ENCODE assay signal across 17 cellular contexts in genomic region chr1:84749427-84749826, GRCh38.
"Had no signal": no experiment of that assay in that cellular context is flagged by ENCODE, and none has a peak within 500 bp of the region (broad histone marks: within the 10 kb centered on the region; RNA-seq: fewer than 3 reads in every experiment).

No MANE protein-coding gene starts in this region.

- ATAC-seq: activated CD8-positive, alpha-beta T cell treated with anti-CD3 and anti-CD28 coated beads, Interleukin-2, amount 10 ng/mL, durations not matched to agents 7 days and 5 days; left lobe of liver had no signal

- H3K36me3 ChIP-seq: WERI-Rb-1 had no signal

- H3K27ac ChIP-seq: WERI-Rb-1 had no signal

- H3K9me3 Mint-ChIP-seq: activated naive CD4-positive, alpha-beta T cell treated with anti-CD3 and anti-CD28 coated beads, Interleukin-2, amount 50 U/mL, for 24 hours; activated T-cell treated with anti-CD3 and anti-CD28 coated beads, Interleukin-2, amount 50 U/mL, for 24 hours; dendritic cell treated with granulocyte-macrophage colony-stimulating factor and Interleukin-4, amounts not matched to agents 40 ng/mL and 50 ng/mL, for 4 days; nephron; T-helper 1 cell treated with Interleukin-12 subunit alpha and Interleukin-12 subunit beta and Interleukin-4 antibody, amounts not matched to agents 30 μg/mL and 1 μg/mL, for 36 hours had no signal

- DNase-seq: activated CD4-positive, alpha-beta T cell treated with anti-CD3 and anti-CD28 coated beads for 1 hour; activated CD8-positive, alpha-beta T cell treated with anti-CD3 and anti-CD28 coated beads, Interleukin-2, amount 10 ng/mL, durations not matched to agents 7 days and 5 days; activated effector memory CD4-positive, alpha-beta T cell treated with anti-CD3 and anti-CD28 coated beads, Interleukin-2, amount 50 U/mL, for 16 hours; activated T-cell treated with anti-CD3 and anti-CD28 coated beads, Interleukin-2, amount 50 U/mL, for 24 hours; effector CD8-positive, alpha-beta T cell; hypothalamus; kidney; midbrain; nucleus accumbens; posterior cingulate gyrus; stimulated activated naive CD4-positive, alpha-beta T cell; WERI-Rb-1 had no signal

- H3K4me3 Mint-ChIP-seq: activated CD8-positive, alpha-beta T cell treated with anti-CD3 and anti-CD28 coated beads, Interleukin-2, amount 10 ng/mL, durations not matched to agents 7 days and 5 days; activated naive CD4-positive, alpha-beta T cell treated with anti-CD3 and anti-CD28 coated beads, Interleukin-2, amount 50 U/mL, for 24 hours; activated T-cell treated with anti-CD3 and anti-CD28 coated beads, Interleukin-2, amount 50 U/mL, for 24 hours; dendritic cell treated with granulocyte-macrophage colony-stimulating factor and Interleukin-4, amounts not matched to agents 40 ng/mL and 50 ng/mL, for 4 days; nephron; T-helper 1 cell treated with Interleukin-12 subunit alpha and Interleukin-12 subunit beta and Interleukin-4 antibody, amounts not matched to agents 30 μg/mL and 1 μg/mL, for 36 hours had no signal

- H3K27ac Mint-ChIP-seq: activated CD8-positive, alpha-beta T cell treated with anti-CD3 and anti-CD28 coated beads, Interleukin-2, amount 10 ng/mL, durations not matched to agents 7 days and 5 days; activated naive CD4-positive, alpha-beta T cell treated with anti-CD3 and anti-CD28 coated beads, Interleukin-2, amount 50 U/mL, for 24 hours; activated T-cell treated with anti-CD3 and anti-CD28 coated beads, Interleukin-2, amount 50 U/mL, for 24 hours; dendritic cell treated with granulocyte-macrophage colony-stimulating factor and Interleukin-4, amounts not matched to agents 40 ng/mL and 50 ng/mL, for 4 days; nephron; T-helper 1 cell treated with Interleukin-12 subunit alpha and Interleukin-12 subunit beta and Interleukin-4 antibody, amounts not matched to agents 30 μg/mL and 1 μg/mL, for 36 hours had no signal
